Comparison of ENCODE assay signal across 24 cellular contexts in the genomic region with DNA sequence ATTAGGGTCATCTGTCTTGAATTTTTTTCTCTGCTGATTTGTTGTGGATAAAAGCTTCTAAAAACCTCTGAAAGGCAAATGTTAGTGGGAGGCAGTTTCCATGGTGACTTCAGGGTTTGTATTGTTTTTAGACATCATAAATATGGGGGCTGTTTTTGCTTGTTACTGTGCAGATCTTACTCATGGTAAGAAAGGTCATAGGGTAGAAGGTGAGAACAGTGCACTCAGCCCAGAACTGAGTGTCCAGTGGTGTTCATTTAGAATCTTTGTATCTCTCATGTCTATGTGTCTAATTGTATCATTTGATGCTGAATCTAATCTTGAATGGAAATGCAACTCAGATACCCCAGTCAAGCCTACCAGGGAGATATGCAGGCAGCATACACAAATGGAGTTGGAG.
"Had no signal": no experiment of that assay in that cellular context is flagged by ENCODE, and none has a peak within 500 bp of the region (broad histone marks: within the 10 kb centered on the region; RNA-seq: fewer than 3 reads in every experiment).

No MANE protein-coding gene starts in this region.

- H3K36me3 ChIP-seq: adrenal gland, breast epithelium, Peyer's patch, SJCRH30 had no signal

- H3K27ac ChIP-seq: adrenal gland, breast epithelium, Peyer's patch, RWPE1, SJCRH30 had no signal

- H3K9me3 Mint-ChIP-seq: activated naive CD4-positive, alpha-beta T cell treated with anti-CD3 and anti-CD28 coated beads for 36 hours had no signal

- H3K4me3 Mint-ChIP-seq: activated naive CD4-positive, alpha-beta T cell treated with anti-CD3 and anti-CD28 coated beads for 36 hours; activated naive CD8-positive, alpha-beta T cell had no signal

- DNase-seq: activated CD4-positive, alpha-beta T cell treated with anti-CD3 and anti-CD28 coated beads for 4 hours; activated CD4-positive, alpha-beta T cell treated with anti-CD3 and anti-CD28 coated beads, Interleukin-2, amount 50 U/mL, for 48 hours; activated CD4-positive, CD25-positive, alpha-beta regulatory T cell; activated gamma-delta T cell; activated naive CD4-positive, alpha-beta T cell treated with anti-CD3 and anti-CD28 coated beads for 36 hours; activated T-cell treated with anti-CD3 and anti-CD28 coated beads for 4 hours; adrenal gland; anterior cingulate cortex; Karpas-422; NCI-H1105 treated with DMSO at 0.1 percent for 48 hours; NCI-H1436 treated with DMSO at 0.1 percent for 48 hours; NCI-H187 treated with DMSO at 0.1 percent for 48 hours; NCI-H2081 treated with DMSO at 0.1 percent for 48 hours; NCI-H446; NCI-H524; Peyer's patch; Right ventricle myocardium superior; SJCRH30; SK-N-SH; T1000 had no signal

- H3K4me1 ChIP-seq: adrenal gland, breast epithelium, Peyer's patch, SJCRH30 had no signal

- H3K27me3 Mint-ChIP-seq: activated naive CD8-positive, alpha-beta T cell had no signal

- H3K27ac Mint-ChIP-seq: activated naive CD4-positive, alpha-beta T cell treated with anti-CD3 and anti-CD28 coated beads for 36 hours; activated naive CD8-positive, alpha-beta T cell had no signal

- H3K36me3 Mint-ChIP-seq: activated naive CD8-positive, alpha-beta T cell had no signal

- H3K27me3 ChIP-seq: Peyer's patch, SJCRH30 had no signal

- H3K4me3 ChIP-seq: adrenal gland, breast epithelium, K562, Peyer's patch, SJCRH30 had no signal

- ATAC-seq: K562 had no signal

- H3K9me3 ChIP-seq: adrenal gland, breast epithelium, Peyer's patch, SJCRH30, SK-N-SH had no signal
